Comparison of ENCODE assay signal across 24 cellular contexts in genomic region chrY:19321701-19322100, GRCh38.
"Had no signal": no experiment of that assay in that cellular context is flagged by ENCODE, and none has a peak within 500 bp of the region (broad histone marks: within the 10 kb centered on the region; RNA-seq: fewer than 3 reads in every experiment).

No MANE protein-coding gene starts in this region.

- H3K4me1 ChIP-seq: left lung, lower lobe of right lung, pancreas, spleen, suprapubic skin, tibial artery, upper lobe of right lung had no signal

- ATAC-seq: left colon; left lung; lower lobe of right lung; naive thymus-derived CD8-positive, alpha-beta T cell; pancreas; right cardiac atrium; sciatic nerve; stimulated activated effector memory CD8-positive, alpha-beta T cell treated with anti-CD3 and anti-CD28 coated beads, Interleukin-12 subunit alpha, Interleukin-12 subunit beta, amount 100 ng/mL, for 72 hours; upper lobe of right lung had no signal

- H3K27ac ChIP-seq: left lung, lower lobe of right lung, pancreas, skin epidermis, spleen, suprapubic skin, thoracic aorta, tibial artery, upper lobe of right lung had no signal

- H3K4me3 ChIP-seq: left lung, lower lobe of right lung, pancreas, skin epidermis, spleen, suprapubic skin, thoracic aorta, tibial artery, upper lobe of right lung had no signal

- H3K9me3 ChIP-seq: lower lobe of right lung, pancreas, suprapubic skin, thoracic aorta, tibial artery had no signal

- DNase-seq: hypothalamus; immature natural killer cell; kidney; left colon; left lung; lower lobe of right lung; mammary epithelial cell; mesenchymal stem cell; naive thymus-derived CD8-positive, alpha-beta T cell; nucleus accumbens; pancreas; retina; right cardiac atrium; spleen; stimulated activated CD4-positive, alpha-beta T cell treated with anti-CD3 and anti-CD28 coated beads, Interleukin-4, amount 100 ng/mL, for 24 hours; stimulated activated naive CD4-positive, alpha-beta T cell; tibial artery; trophoblast cell; upper lobe of right lung had no signal

- H3K27me3 ChIP-seq: left lung, pancreas, spleen, suprapubic skin, tibial artery, upper lobe of right lung had no signal

- H3K36me3 ChIP-seq: left lung, lower lobe of right lung, pancreas, spleen, suprapubic skin, thoracic aorta, tibial artery, upper lobe of right lung had no signal
